ENCODE assay signal across 12 cellular contexts in the genomic region with DNA sequence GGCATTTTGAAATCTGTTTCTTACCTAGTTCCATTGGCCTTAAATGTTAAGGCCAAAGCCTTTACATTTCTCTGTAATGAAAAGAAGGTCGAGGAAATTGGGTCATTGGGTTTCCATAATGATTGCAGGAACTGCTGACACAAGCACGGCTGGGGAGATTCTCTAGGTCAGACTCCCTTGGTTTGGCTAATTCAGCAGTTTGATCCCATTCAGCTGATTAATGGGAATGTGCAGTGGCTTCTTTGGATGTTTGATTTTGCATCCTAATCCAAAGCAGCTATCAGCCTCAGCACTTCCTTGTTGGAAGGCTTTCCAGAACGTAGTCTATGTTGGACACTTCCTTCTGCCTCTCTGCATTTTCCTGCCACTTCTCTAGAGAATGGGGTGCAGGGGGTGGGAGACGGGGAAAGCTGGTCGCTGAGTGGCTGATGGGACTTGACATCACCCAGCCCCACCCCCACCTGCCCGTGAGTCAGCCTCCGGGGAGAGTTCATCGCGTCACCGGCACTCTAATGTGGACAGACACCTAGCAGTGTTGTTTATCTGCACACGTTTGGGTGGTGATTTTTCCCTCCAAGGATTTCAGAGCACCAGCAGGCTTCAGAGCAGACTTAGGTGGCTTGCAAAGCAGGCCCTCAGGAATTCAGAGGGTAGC. TPM values are rescaled to one million over a fixed set of nuclear protein-coding genes. Genes with fewer than 3 reads are reported as not detected.
DNase-seq lines count a peak whose midpoint lies in the region; ATAC-seq and TF ChIP-seq lines count a peak whose summit lies in the region.
"Had no signal": no experiment of that assay in that cellular context is flagged by ENCODE, and none has a peak within 500 bp of the region (broad histone marks: within the 10 kb centered on the region; RNA-seq: fewer than 3 reads in every experiment).

No MANE protein-coding gene starts in this region.

- no peak for TF ChIP-seq CTCF in colonic mucosa (IDR thresholded peaks at IDR 0.05)
- no peak for TF ChIP-seq CTCF in osteoblast (IDR thresholded peaks at IDR 0.05; ENCODE audit: extremely low read depth, low read depth, low read length)

- H4K20me1 ChIP-seq in osteoblast (ENCODE audit: insufficient read depth, low read length) = no peaks in the 10 kb centered on the region

- intact Hi-C loops in colonic mucosa (cut with DNase I) (no loop called here), posterior cingulate gyrus (cut with DNase I) (loop anchor here (5.0 kb wide), 1 partner anchor 348 kb away; no protein-coding TSS in a partner anchor)

- H3K4me1 ChIP-seq in colonic mucosa = no peaks in the 10 kb centered on the region
- H3K4me1 ChIP-seq in osteoblast (ENCODE audit: insufficient read depth, low read length) = peaks cover 9% of the 10 kb centered on the region

- peak; percentile 66 for DNase-seq in ELR (ENCODE audit: low read depth)
- DNase-seq in NCI-H1436 treated with DMSO at 0.1 percent for 48 hours (lab: John Stamatoyannopoulos, UW) = peak; percentile 23
- peak; percentile 81 for DNase-seq in colonic mucosa
- peak; percentile 72 for DNase-seq in osteoblast (ENCODE audit: insufficient read length, low spot score, missing footprints)
- DNase-seq in posterior cingulate gyrus = no peak
- DNase-seq in central memory CD4-positive, alpha-beta T cell = no peak
- DNase-seq: activated CD8-positive, alpha-beta T cell treated with anti-CD3 and anti-CD28 coated beads, Interleukin-2, amount 10 ng/mL, durations not matched to agents 7 days and 5 days; MV-4-11; occipital lobe; SHP77 treated with DMSO at 0.1 percent for 48 hours had no signal

- no peaks in the 10 kb centered on the region for H3K9me3 ChIP-seq in colonic mucosa
- no peaks in the 10 kb centered on the region for H3K9me3 ChIP-seq in osteoblast (ENCODE audit: low read depth, low read length)

- H3K4me2 ChIP-seq in osteoblast (ENCODE audit: insufficient read depth, low read length) = no peak overlapping the region

- no peak overlapping the region for H2AFZ ChIP-seq in osteoblast (ENCODE audit: low read length)

- H3K36me3 ChIP-seq in colonic mucosa (no peaks in the 10 kb centered on the region), osteoblast (ENCODE audit: insufficient read depth, low read length) (peaks cover 3% of the 10 kb centered on the region)

- H3K9ac ChIP-seq in colonic mucosa (ENCODE audit: low read depth in 2 of 2, low read length in 2 of 2) = peak overlapping the region in 1 of 2 donors; percentile 16

- H3K79me2 ChIP-seq in osteoblast (ENCODE audit: insufficient read depth, low read length) = peaks cover 10% of the 10 kb centered on the region

- H3K27me3 ChIP-seq in colonic mucosa = no peaks in the 10 kb centered on the region
- H3K27me3 ChIP-seq in osteoblast (ENCODE audit: insufficient read depth, low read length) = no peaks in the 10 kb centered on the region

- no peak for ATAC-seq in GM18502 (IDR thresholded peaks at IDR 0.05; ENCODE audit: poor library complexity, unreplicated experiment)
- no peak for ATAC-seq in HG03571 (IDR thresholded peaks at IDR 0.05; ENCODE audit: unreplicated experiment)
- ATAC-seq: activated CD8-positive, alpha-beta T cell treated with anti-CD3 and anti-CD28 coated beads, Interleukin-2, amount 10 ng/mL, durations not matched to agents 7 days and 5 days had no signal

- peak overlapping the region; percentile 17 for H3K27ac ChIP-seq in colonic mucosa
- no peak overlapping the region for H3K27ac ChIP-seq in osteoblast (ENCODE audit: low read depth, low read length)

- H3K4me3 ChIP-seq in colonic mucosa = no peak overlapping the region
- no peak overlapping the region for H3K4me3 ChIP-seq in osteoblast (ENCODE audit: insufficient read depth, low read length)

RNA-seq across cellular contexts. Expression of gene PSEN2, which starts 5.4 kb away (rescaled TPM):
- total RNA-seq in colonic mucosa (10 to 100 TPM; 16.6 to 18.1 TPM), osteoblast (31.5 and 32.9 TPM in 2 replicates)

Comparison
In these comparisons a context has a peak if more than half of its experiments do, and no peak if none do; other contexts are left out.
1. DNase-seq: peak in ELR (single experiment), NCI-H1436 treated with DMSO at 0.1 percent for 48 hours (single experiment), colonic mucosa (single experiment) and osteoblast (single experiment); none in posterior cingulate gyrus (0 of 10) and central memory CD4-positive, alpha-beta T cell (single experiment).